Comparison of ENCODE assay signal across 1 cellular context in genomic region chr15:64105113-64105704, GRCh38.
TF ChIP-seq lines count a peak whose summit lies in the region.

No MANE protein-coding gene starts in this region.

TF ChIP-seq in IMR-90, 13 proteins besides CTCF, POLR2A, EP300 and RAD21:
- TF ChIP-seq USF2 (IDR thresholded peaks at IDR 0.05; ENCODE audit: low read depth, low read length), result peak; percentile 77
- TF ChIP-seq CEBPB (IDR thresholded peaks at IDR 0.05; ENCODE audit: low read depth, low read length), result peak; percentile 74
- no peak for TF ChIP-seq SMC3 (IDR thresholded peaks at IDR 0.05; ENCODE audit: low read depth, low read length)
